3 cellular contexts compared by ENCODE assay signal in the genomic region with DNA sequence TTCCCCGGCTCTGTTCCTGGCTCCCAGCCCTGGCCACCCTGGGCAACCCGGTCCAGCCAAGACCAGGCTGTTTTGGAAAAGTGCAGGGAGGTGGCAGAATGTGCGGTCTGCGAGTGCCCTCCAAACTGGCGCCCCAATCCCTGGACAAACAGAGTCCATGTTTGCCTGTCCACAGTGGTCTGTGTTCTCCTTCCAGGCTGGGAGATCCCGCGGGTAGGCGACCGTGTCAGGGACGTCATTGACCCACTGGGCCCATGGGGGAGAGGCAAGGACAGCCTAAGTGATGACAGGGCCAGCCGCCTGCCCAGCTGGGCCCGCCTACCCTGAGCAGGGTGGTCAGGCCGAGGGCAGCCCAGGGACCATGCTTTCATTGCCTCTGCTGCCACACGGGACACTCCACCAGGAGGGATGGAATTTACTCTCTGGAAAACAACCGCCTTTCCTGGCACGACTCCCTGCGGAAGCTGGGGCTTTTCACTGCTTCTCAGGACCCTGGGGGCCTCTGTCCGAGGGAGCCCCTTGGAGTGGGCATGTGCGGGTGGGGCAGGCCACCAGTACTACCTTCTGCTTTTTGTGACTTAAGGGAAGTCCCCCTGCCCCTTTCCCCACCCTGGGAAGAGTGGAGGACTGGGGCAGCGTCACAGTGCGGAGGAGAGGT.
TF ChIP-seq lines count a peak whose summit lies in the region.

No MANE protein-coding gene starts in this region.

TF ChIP-seq in SK-N-SH treated with all-trans-retinoic acid at 6 μM for 48 hours, 23 proteins besides CTCF, POLR2A, EP300 and RAD21 (continued from another document):
- peak; percentile 7; the same call in 1 of the 2 replicates for TF ChIP-seq ZNF565 (CRISPR knock-in tag; conservative IDR thresholded peaks at IDR 0.05; ENCODE audit: low read depth)
- TF ChIP-seq, protein P1, sequence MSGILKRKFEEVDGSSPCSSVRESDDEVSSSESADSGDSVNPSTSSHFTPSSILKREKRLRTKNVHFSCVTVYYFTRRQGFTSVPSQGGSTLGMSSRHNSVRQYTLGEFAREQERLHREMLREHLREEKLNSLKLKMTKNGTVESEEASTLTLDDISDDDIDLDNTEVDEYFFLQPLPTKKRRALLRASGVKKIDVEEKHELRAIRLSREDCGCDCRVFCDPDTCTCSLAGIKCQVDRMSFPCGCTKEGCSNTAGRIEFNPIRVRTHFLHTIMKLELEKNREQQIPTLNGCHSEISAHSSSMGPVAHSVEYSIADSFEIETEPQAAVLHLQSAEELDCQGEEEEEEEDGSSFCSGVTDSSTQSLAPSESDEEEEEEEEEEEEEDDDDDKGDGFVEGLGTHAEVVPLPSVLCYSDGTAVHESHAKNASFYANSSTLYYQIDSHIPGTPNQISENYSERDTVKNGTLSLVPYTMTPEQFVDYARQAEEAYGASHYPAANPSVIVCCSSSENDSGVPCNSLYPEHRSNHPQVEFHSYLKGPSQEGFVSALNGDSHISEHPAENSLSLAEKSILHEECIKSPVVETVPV (CRISPR knock-in tag; IDR thresholded peaks at IDR 0.05), result peak; percentile 5; the same call in 1 of the 2 replicates
- TF ChIP-seq, protein P2, sequence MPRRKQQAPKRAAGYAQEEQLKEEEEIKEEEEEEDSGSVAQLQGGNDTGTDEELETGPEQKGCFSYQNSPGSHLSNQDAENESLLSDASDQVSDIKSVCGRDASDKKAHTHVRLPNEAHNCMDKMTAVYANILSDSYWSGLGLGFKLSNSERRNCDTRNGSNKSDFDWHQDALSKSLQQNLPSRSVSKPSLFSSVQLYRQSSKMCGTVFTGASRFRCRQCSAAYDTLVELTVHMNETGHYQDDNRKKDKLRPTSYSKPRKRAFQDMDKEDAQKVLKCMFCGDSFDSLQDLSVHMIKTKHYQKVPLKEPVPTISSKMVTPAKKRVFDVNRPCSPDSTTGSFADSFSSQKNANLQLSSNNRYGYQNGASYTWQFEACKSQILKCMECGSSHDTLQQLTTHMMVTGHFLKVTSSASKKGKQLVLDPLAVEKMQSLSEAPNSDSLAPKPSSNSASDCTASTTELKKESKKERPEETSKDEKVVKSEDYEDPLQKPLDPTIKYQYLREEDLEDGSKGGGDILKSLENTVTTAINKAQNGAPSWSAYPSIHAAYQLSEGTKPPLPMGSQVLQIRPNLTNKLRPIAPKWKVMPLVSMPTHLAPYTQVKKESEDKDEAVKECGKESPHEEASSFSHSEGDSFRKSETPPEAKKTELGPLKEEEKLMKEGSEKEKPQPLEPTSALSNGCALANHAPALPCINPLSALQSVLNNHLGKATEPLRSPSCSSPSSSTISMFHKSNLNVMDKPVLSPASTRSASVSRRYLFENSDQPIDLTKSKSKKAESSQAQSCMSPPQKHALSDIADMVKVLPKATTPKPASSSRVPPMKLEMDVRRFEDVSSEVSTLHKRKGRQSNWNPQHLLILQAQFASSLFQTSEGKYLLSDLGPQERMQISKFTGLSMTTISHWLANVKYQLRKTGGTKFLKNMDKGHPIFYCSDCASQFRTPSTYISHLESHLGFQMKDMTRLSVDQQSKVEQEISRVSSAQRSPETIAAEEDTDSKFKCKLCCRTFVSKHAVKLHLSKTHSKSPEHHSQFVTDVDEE (CRISPR knock-in tag; IDR thresholded peaks at IDR 0.05), result 0 out of 2 replicates have a peak, but pooled peaks have one; percentile 13
- TF ChIP-seq TCF4 (CRISPR knock-in tag; IDR thresholded peaks at IDR 0.05; ENCODE audit: borderline replicate concordance), result peak; percentile 17; the same call in 1 of the 2 replicates
- TF ChIP-seq BACH2 (CRISPR knock-in tag; IDR thresholded peaks at IDR 0.05; ENCODE audit: borderline replicate concordance), result no peak
- TF ChIP-seq, protein P3, sequence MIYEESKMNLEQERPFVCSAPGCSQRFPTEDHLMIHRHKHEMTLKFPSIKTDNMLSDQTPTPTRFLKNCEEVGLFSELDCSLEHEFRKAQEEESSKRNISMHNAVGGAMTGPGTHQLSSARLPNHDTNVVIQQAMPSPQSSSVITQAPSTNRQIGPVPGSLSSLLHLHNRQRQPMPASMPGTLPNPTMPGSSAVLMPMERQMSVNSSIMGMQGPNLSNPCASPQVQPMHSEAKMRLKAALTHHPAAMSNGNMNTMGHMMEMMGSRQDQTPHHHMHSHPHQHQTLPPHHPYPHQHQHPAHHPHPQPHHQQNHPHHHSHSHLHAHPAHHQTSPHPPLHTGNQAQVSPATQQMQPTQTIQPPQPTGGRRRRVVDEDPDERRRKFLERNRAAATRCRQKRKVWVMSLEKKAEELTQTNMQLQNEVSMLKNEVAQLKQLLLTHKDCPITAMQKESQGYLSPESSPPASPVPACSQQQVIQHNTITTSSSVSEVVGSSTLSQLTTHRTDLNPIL (CRISPR knock-in tag; IDR thresholded peaks at IDR 0.05; ENCODE audit: low read depth), result peak; percentile 19; the same call in 1 of the 2 replicates

TF ChIP-seq in SK-N-SH, 30 proteins besides CTCF, POLR2A, EP300 and RAD21 (continued from another document and continues in another):
- TF ChIP-seq, protein P4, sequence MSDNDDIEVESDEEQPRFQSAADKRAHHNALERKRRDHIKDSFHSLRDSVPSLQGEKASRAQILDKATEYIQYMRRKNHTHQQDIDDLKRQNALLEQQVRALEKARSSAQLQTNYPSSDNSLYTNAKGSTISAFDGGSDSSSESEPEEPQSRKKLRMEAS (IDR thresholded peaks at IDR 0.05; ENCODE audit: low read depth), result no peak
- no peak for TF ChIP-seq JUND (IDR thresholded peaks at IDR 0.05)
- TF ChIP-seq, protein P5, sequence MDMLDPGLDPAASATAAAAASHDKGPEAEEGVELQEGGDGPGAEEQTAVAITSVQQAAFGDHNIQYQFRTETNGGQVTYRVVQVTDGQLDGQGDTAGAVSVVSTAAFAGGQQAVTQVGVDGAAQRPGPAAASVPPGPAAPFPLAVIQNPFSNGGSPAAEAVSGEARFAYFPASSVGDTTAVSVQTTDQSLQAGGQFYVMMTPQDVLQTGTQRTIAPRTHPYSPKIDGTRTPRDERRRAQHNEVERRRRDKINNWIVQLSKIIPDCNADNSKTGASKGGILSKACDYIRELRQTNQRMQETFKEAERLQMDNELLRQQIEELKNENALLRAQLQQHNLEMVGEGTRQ (IDR thresholded peaks at IDR 0.05; ENCODE audit: borderline replicate concordance, low read depth, low read length), result no peak
- TF ChIP-seq EZH2phosphoT487 (IDR thresholded peaks at IDR 0.05; ENCODE audit: borderline replicate concordance, low read depth), result no peak
- no peak for TF ChIP-seq MEF2A (IDR thresholded peaks at IDR 0.05; ENCODE audit: borderline replicate concordance, low read depth)
- TF ChIP-seq, protein P6, sequence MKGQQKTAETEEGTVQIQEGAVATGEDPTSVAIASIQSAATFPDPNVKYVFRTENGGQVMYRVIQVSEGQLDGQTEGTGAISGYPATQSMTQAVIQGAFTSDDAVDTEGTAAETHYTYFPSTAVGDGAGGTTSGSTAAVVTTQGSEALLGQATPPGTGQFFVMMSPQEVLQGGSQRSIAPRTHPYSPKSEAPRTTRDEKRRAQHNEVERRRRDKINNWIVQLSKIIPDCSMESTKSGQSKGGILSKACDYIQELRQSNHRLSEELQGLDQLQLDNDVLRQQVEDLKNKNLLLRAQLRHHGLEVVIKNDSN (IDR thresholded peaks at IDR 0.05; ENCODE audit: borderline replicate concordance, low read depth), result no peak
- TF ChIP-seq, protein P7, sequence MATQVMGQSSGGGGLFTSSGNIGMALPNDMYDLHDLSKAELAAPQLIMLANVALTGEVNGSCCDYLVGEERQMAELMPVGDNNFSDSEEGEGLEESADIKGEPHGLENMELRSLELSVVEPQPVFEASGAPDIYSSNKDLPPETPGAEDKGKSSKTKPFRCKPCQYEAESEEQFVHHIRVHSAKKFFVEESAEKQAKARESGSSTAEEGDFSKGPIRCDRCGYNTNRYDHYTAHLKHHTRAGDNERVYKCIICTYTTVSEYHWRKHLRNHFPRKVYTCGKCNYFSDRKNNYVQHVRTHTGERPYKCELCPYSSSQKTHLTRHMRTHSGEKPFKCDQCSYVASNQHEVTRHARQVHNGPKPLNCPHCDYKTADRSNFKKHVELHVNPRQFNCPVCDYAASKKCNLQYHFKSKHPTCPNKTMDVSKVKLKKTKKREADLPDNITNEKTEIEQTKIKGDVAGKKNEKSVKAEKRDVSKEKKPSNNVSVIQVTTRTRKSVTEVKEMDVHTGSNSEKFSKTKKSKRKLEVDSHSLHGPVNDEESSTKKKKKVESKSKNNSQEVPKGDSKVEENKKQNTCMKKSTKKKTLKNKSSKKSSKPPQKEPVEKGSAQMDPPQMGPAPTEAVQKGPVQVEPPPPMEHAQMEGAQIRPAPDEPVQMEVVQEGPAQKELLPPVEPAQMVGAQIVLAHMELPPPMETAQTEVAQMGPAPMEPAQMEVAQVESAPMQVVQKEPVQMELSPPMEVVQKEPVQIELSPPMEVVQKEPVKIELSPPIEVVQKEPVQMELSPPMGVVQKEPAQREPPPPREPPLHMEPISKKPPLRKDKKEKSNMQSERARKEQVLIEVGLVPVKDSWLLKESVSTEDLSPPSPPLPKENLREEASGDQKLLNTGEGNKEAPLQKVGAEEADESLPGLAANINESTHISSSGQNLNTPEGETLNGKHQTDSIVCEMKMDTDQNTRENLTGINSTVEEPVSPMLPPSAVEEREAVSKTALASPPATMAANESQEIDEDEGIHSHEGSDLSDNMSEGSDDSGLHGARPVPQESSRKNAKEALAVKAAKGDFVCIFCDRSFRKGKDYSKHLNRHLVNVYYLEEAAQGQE (IDR thresholded peaks at IDR 0.05; ENCODE audit: low read depth, low read length), result no peak
- TF ChIP-seq RCOR1 (IDR thresholded peaks at IDR 0.05; ENCODE audit: low read length), result no peak
- TF ChIP-seq MXI1 (IDR thresholded peaks at IDR 0.05; ENCODE audit: low read depth, low read length), result no peak
- no peak for TF ChIP-seq RFX5 (IDR thresholded peaks at IDR 0.05; ENCODE audit: low read length)
- TF ChIP-seq SIN3A (IDR thresholded peaks at IDR 0.05; ENCODE audit: borderline replicate concordance, low read depth, low read length), result no peak
- TF ChIP-seq, protein P8, sequence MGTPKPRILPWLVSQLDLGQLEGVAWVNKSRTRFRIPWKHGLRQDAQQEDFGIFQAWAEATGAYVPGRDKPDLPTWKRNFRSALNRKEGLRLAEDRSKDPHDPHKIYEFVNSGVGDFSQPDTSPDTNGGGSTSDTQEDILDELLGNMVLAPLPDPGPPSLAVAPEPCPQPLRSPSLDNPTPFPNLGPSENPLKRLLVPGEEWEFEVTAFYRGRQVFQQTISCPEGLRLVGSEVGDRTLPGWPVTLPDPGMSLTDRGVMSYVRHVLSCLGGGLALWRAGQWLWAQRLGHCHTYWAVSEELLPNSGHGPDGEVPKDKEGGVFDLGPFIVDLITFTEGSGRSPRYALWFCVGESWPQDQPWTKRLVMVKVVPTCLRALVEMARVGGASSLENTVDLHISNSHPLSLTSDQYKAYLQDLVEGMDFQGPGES (IDR thresholded peaks at IDR 0.05; ENCODE audit: low read depth, low read length), result no peak

TF ChIP-seq in HEK293T, 16 proteins besides CTCF, POLR2A, EP300 and RAD21 (continued from another document):
- TF ChIP-seq TARDBP (IDR thresholded peaks at IDR 0.05), result no peak
- TF ChIP-seq FOXK2 (IDR thresholded peaks at IDR 0.05), result no peak
- TF ChIP-seq SP1 (IDR thresholded peaks at IDR 0.05), result no peak
- TF ChIP-seq BHLHE40 (IDR thresholded peaks at IDR 0.05; ENCODE audit: borderline replicate concordance), result no peak
